ENCODE assay signal across 15 cellular contexts in genomic region chr18:21826196-21826595, GRCh38.
DNase-seq lines count a peak whose midpoint lies in the region; ATAC-seq and TF ChIP-seq lines count a peak whose summit lies in the region.
"Had no signal": no experiment of that assay in that cellular context is flagged by ENCODE, and none has a peak within 500 bp of the region (broad histone marks: within the 10 kb centered on the region; RNA-seq: fewer than 3 reads in every experiment).

No MANE protein-coding gene starts in this region.

- H3K9ac ChIP-seq in fibroblast of lung (ENCODE audit: insufficient read depth, low read length), result no peak overlapping the region
- H3K9ac ChIP-seq in neural progenitor cell, result no peak overlapping the region

- no peak overlapping the region for H3K4me3 Mint-ChIP-seq in neural progenitor cell
- H3K4me3 Mint-ChIP-seq: activated CD4-positive, alpha-beta T cell treated with anti-CD3 and anti-CD28 coated beads, Interleukin-2, amount 10 ng/mL, durations not matched to agents 7 days and 5 days; CD8-positive, alpha-beta memory T cell had no signal

- intact Hi-C loops in ovary (cut with DNase I), result loop anchor here in 1 of 4 donors (10.0 kb wide), 1 partner anchor 221 kb away; the partner anchor contains the start of gene ESCO1

- H3K4me1 ChIP-seq in fibroblast of lung (ENCODE audit: control insufficient read depth, extremely low read depth, insufficient read depth, low read length) (no peaks in the 10 kb centered on the region), neural progenitor cell (peaks cover 14% of the 10 kb centered on the region), ovary (ENCODE audit: insufficient read depth) (no peaks in the 10 kb centered on the region)
- H3K4me1 ChIP-seq: testis had no signal

- H3K79me2 ChIP-seq in fibroblast of lung (ENCODE audit: control insufficient read depth, insufficient read depth, low read length) (no peaks in the 10 kb centered on the region), neural progenitor cell (ENCODE audit: low read depth) (no peaks in the 10 kb centered on the region)

- H3K36me3 Mint-ChIP-seq in neural progenitor cell, result peaks cover 11% of the 10 kb centered on the region

- H3K36me3 ChIP-seq in fibroblast of lung (ENCODE audit: control insufficient read depth, insufficient read depth, low read length) (no peaks in the 10 kb centered on the region), neural progenitor cell (peaks cover 15% of the 10 kb centered on the region), ovary (no peaks in the 10 kb centered on the region)

- H3K27me3 ChIP-seq in fibroblast of lung (ENCODE audit: control insufficient read depth, insufficient read depth, low read length) (no peaks in the 10 kb centered on the region), neural progenitor cell (no peaks in the 10 kb centered on the region), ovary (no peaks in the 10 kb centered on the region)
- H3K27me3 ChIP-seq: testis had no signal

- H3K27ac ChIP-seq in fibroblast of lung (ENCODE audit: insufficient read depth, low read length), result no peak overlapping the region
- peak overlapping the region; percentile 55 for H3K27ac ChIP-seq in neural progenitor cell
- no peak overlapping the region for H3K27ac ChIP-seq in ovary
- H3K27ac ChIP-seq: testis had no signal

- no peak for TF ChIP-seq EP300 in ovary (IDR thresholded peaks at IDR 0.05)

- TF ChIP-seq CTCF in fibroblast of lung (conservative IDR thresholded peaks at IDR 0.05 in 1 of 2, IDR thresholded peaks at IDR 0.05 in 1 of 2; ENCODE audit: low read depth in 1 of 2, low read length in 2 of 2), result no peak
- no peak for TF ChIP-seq CTCF in neural progenitor cell (IDR thresholded peaks at IDR 0.05)
- no peak for TF ChIP-seq CTCF in ovary (IDR thresholded peaks at IDR 0.05)

- H3F3A ChIP-seq in neural progenitor cell (ENCODE audit: low read depth), result peaks cover 19% of the 10 kb centered on the region

- H3K4me2 ChIP-seq in fibroblast of lung (ENCODE audit: extremely low read depth, insufficient read depth, low read length), result no peak overlapping the region
- H3K4me2 ChIP-seq in neural progenitor cell, result no peak overlapping the region

- H3K9me3 ChIP-seq in fibroblast of lung (ENCODE audit: control insufficient read depth, insufficient read depth, low read depth, low read length) (no peaks in the 10 kb centered on the region), neural progenitor cell (ENCODE audit: low read depth) (no peaks in the 10 kb centered on the region), ovary (no peaks in the 10 kb centered on the region)
- H3K9me3 ChIP-seq: testis had no signal

- no peaks in the 10 kb centered on the region for H3K4me1 Mint-ChIP-seq in neural progenitor cell
- H3K4me1 Mint-ChIP-seq: activated CD4-positive, alpha-beta T cell treated with anti-CD3 and anti-CD28 coated beads, Interleukin-2, amount 10 ng/mL, durations not matched to agents 7 days and 5 days had no signal

- no peaks in the 10 kb centered on the region for H3K9me3 Mint-ChIP-seq in neural progenitor cell
- H3K9me3 Mint-ChIP-seq: activated CD4-positive, alpha-beta T cell treated with anti-CD3 and anti-CD28 coated beads, Interleukin-2, amount 10 ng/mL, durations not matched to agents 7 days and 5 days; CD8-positive, alpha-beta memory T cell had no signal

- no peaks in the 10 kb centered on the region for H4K20me1 ChIP-seq in fibroblast of lung (ENCODE audit: control insufficient read depth, extremely low read depth, insufficient read depth, low read length)
- peaks cover 20% of the 10 kb centered on the region for H4K20me1 ChIP-seq in neural progenitor cell (ENCODE audit: low read depth)

- no peaks in the 10 kb centered on the region for H3K27me3 Mint-ChIP-seq in neural progenitor cell (ENCODE audit: insufficient read depth, low read depth)
- H3K27me3 Mint-ChIP-seq: activated CD4-positive, alpha-beta T cell treated with anti-CD3 and anti-CD28 coated beads, Interleukin-2, amount 10 ng/mL, durations not matched to agents 7 days and 5 days; CD8-positive, alpha-beta memory T cell had no signal

- no peak overlapping the region for H3K27ac Mint-ChIP-seq in neural progenitor cell
- H3K27ac Mint-ChIP-seq: activated CD4-positive, alpha-beta T cell treated with anti-CD3 and anti-CD28 coated beads, Interleukin-2, amount 10 ng/mL, durations not matched to agents 7 days and 5 days; CD8-positive, alpha-beta memory T cell had no signal

- DNase-seq in EL (peak; percentile 45), RPMI8226 (peak; percentile 82), fibroblast of lung (ENCODE audit: low read depth in 2 of 2) (peak; percentile 61 to 87), neural progenitor cell (ENCODE audit: low spot score) (peak; percentile 2), ovary (no peak), NCI-H187 (lab: John Stamatoyannopoulos, UW) (no peak)
- DNase-seq: activated CD4-positive, alpha-beta T cell treated with anti-CD3 and anti-CD28 coated beads, Interleukin-2, amount 10 ng/mL, durations not matched to agents 7 days and 5 days; activated naive CD4-positive, alpha-beta T cell treated with Interleukin-2 at 50 U/mL for 16 hours; CD8-positive, alpha-beta memory T cell; NCI-H510A treated with DMSO at 0.1 percent for 48 hours; posterior cingulate gyrus; testis had no signal

- no peak for TF ChIP-seq POLR2A in ovary (IDR thresholded peaks at IDR 0.05)

- ATAC-seq in GM19467 (IDR thresholded peaks at IDR 0.05; ENCODE audit: unreplicated experiment), result no peak
- no peak for ATAC-seq in HG02970 (IDR thresholded peaks at IDR 0.05; ENCODE audit: low FRiP score, unreplicated experiment)
- ATAC-seq: HCT116 had no signal

- H2AFZ ChIP-seq in fibroblast of lung (ENCODE audit: low read length) (no peak overlapping the region), neural progenitor cell (replicated peaks) (no peak overlapping the region)

- 33 to 35% (median 35%) methylated on average over 3 of the region's 3 CpGs for WGBS in ovary, 3 donors

- H3K4me3 ChIP-seq in fibroblast of lung (replicated peaks in 1 of 4; ENCODE audit: control extremely low read depth in 1 of 4, insufficient read depth in 1 of 4, low read depth in 3 of 4, low read length in 4 of 4) (no peak overlapping the region), neural progenitor cell (no peak overlapping the region), ovary (no peak overlapping the region)
- H3K4me3 ChIP-seq: testis had no signal

Comparison
In these comparisons a context has a peak if more than half of its experiments do, and no peak if none do; other contexts are left out.
1. DNase-seq: peak in EL (single experiment), RPMI8226 (single experiment), fibroblast of lung (2 of 2) and neural progenitor cell (single experiment); none in ovary (0 of 5) and NCI-H187 (0 of 2).